ENCODE assay signal across 21 cellular contexts in the genomic region with DNA sequence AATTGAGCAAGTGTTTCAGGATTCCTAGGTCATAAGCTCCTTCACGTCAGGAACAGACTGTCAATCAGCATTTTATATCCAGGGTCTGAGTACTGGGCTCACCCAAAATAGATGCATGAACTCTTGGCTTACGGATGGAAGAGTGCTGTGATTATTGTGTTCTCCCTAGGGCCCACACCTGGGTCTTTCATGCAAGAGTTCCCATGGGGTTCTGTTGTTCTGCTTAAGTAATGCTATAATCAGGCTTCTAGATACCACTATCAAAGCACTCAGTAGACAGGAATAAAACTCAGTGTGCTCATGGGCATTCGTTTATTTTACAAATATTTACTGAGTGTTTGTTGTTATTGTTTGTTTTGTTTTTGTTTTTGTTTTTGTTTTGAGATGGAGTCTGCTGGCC. TPM values are rescaled to one million over a fixed set of nuclear protein-coding genes. Genes with fewer than 3 reads are reported as not detected.
"Had no signal": no experiment of that assay in that cellular context is flagged by ENCODE, and none has a peak within 500 bp of the region (broad histone marks: within the 10 kb centered on the region; RNA-seq: fewer than 3 reads in every experiment).

No MANE protein-coding gene starts in this region.

- H3K4me3 Mint-ChIP-seq: activated CD4-positive, alpha-beta memory T cell treated with anti-CD3 and anti-CD28 coated beads for 36 hours; activated CD4-positive, alpha-beta T cell treated with anti-CD3 and anti-CD28 coated beads, Interleukin-2, amount 10 ng/mL, durations not matched to agents 7 days and 5 days; activated naive CD8-positive, alpha-beta T cell treated with anti-CD3 and anti-CD28 coated beads, Interleukin-2, amount 50 U/mL, for 24 hours; activated T-cell treated with anti-CD3 and anti-CD28 coated beads, Interleukin-2, amount 50 U/mL, for 4 hours; central memory CD8-positive, alpha-beta T cell; T-helper 1 cell treated with Interleukin-12 subunit alpha and Interleukin-12 subunit beta and Interleukin-4 antibody, amounts not matched to agents 30 μg/mL and 1 μg/mL, for 36 hours had no signal

- DNase-seq: activated CD4-positive, alpha-beta memory T cell treated with anti-CD3 and anti-CD28 coated beads for 36 hours; activated CD4-positive, alpha-beta T cell treated with anti-CD3 and anti-CD28 coated beads, Interleukin-2, amount 10 ng/mL, durations not matched to agents 7 days and 5 days; activated CD4-positive, CD25-positive, alpha-beta regulatory T cell; activated CD8-positive, alpha-beta memory T cell treated with anti-CD3 and anti-CD28 coated beads for 24 hours; activated effector memory CD4-positive, alpha-beta T cell treated with anti-CD3 and anti-CD28 coated beads, Interleukin-2, amount 50 U/mL, for 16 hours; activated naive CD4-positive, alpha-beta T cell treated with Interleukin-2 at 50 U/mL for 16 hours; activated naive CD8-positive, alpha-beta T cell treated with anti-CD3 and anti-CD28 coated beads, Interleukin-2, amount 50 U/mL, for 24 hours; activated T-cell treated with anti-CD3 and anti-CD28 coated beads, Interleukin-2, amount 50 U/mL, for 4 hours; amniotic stem cell; body of pancreas; MM.1S; NCI-H1105; NCI-H1930; NCI-H345; NCI-H510A treated with DMSO at 0.1 percent for 48 hours; PC-9; SHP77 treated with DMSO at 0.1 percent for 48 hours had no signal

- ATAC-seq: activated naive CD4-positive, alpha-beta T cell treated with anti-CD3 and anti-CD28 coated beads, Interleukin-2, amount 50 U/mL, for 72 hours; activated naive CD8-positive, alpha-beta T cell treated with anti-CD3 and anti-CD28 coated beads, Interleukin-2, amount 50 U/mL, for 24 hours; activated T-cell treated with anti-CD3 and anti-CD28 coated beads, Interleukin-2, amount 50 U/mL, for 4 hours; body of pancreas had no signal

- H3K36me3 Mint-ChIP-seq: activated CD4-positive, alpha-beta memory T cell treated with anti-CD3 and anti-CD28 coated beads for 36 hours; activated naive CD4-positive, alpha-beta T cell treated with anti-CD3 and anti-CD28 coated beads, Interleukin-2, amount 50 U/mL, for 72 hours had no signal

- H3K27ac ChIP-seq: ascending aorta, body of pancreas, PC-9 had no signal

- H3K27me3 Mint-ChIP-seq: activated CD4-positive, alpha-beta memory T cell treated with anti-CD3 and anti-CD28 coated beads for 36 hours; activated CD4-positive, alpha-beta T cell treated with anti-CD3 and anti-CD28 coated beads, Interleukin-2, amount 10 ng/mL, durations not matched to agents 7 days and 5 days; activated naive CD8-positive, alpha-beta T cell treated with anti-CD3 and anti-CD28 coated beads, Interleukin-2, amount 50 U/mL, for 24 hours; central memory CD8-positive, alpha-beta T cell had no signal

- H3K4me3 ChIP-seq: ascending aorta, body of pancreas, PC-9 had no signal

- H3K27me3 ChIP-seq: ascending aorta, body of pancreas had no signal

- H2AFZ ChIP-seq: PC-9 had no signal

- H3K9me3 Mint-ChIP-seq: activated CD4-positive, alpha-beta memory T cell treated with anti-CD3 and anti-CD28 coated beads for 36 hours; activated CD4-positive, alpha-beta T cell treated with anti-CD3 and anti-CD28 coated beads, Interleukin-2, amount 10 ng/mL, durations not matched to agents 7 days and 5 days; activated naive CD4-positive, alpha-beta T cell treated with anti-CD3 and anti-CD28 coated beads, Interleukin-2, amount 50 U/mL, for 72 hours; activated naive CD8-positive, alpha-beta T cell treated with anti-CD3 and anti-CD28 coated beads, Interleukin-2, amount 50 U/mL, for 24 hours; activated T-cell treated with anti-CD3 and anti-CD28 coated beads, Interleukin-2, amount 50 U/mL, for 4 hours; central memory CD8-positive, alpha-beta T cell; T-helper 1 cell treated with Interleukin-12 subunit alpha and Interleukin-12 subunit beta and Interleukin-4 antibody, amounts not matched to agents 30 μg/mL and 1 μg/mL, for 36 hours had no signal

- H3K4me1 Mint-ChIP-seq: activated naive CD8-positive, alpha-beta T cell treated with anti-CD3 and anti-CD28 coated beads, Interleukin-2, amount 50 U/mL, for 24 hours had no signal

- H3K9me3 ChIP-seq: ascending aorta, body of pancreas had no signal

- H3K4me2 ChIP-seq: PC-9 had no signal

- H3K36me3 ChIP-seq: ascending aorta had no signal

- H3K27ac Mint-ChIP-seq: activated CD4-positive, alpha-beta memory T cell treated with anti-CD3 and anti-CD28 coated beads for 36 hours; activated CD4-positive, alpha-beta T cell treated with anti-CD3 and anti-CD28 coated beads, Interleukin-2, amount 10 ng/mL, durations not matched to agents 7 days and 5 days; activated naive CD4-positive, alpha-beta T cell treated with anti-CD3 and anti-CD28 coated beads, Interleukin-2, amount 50 U/mL, for 72 hours; activated naive CD8-positive, alpha-beta T cell treated with anti-CD3 and anti-CD28 coated beads, Interleukin-2, amount 50 U/mL, for 24 hours; T-helper 1 cell treated with Interleukin-12 subunit alpha and Interleukin-12 subunit beta and Interleukin-4 antibody, amounts not matched to agents 30 μg/mL and 1 μg/mL, for 36 hours had no signal

- H3K4me1 ChIP-seq: ascending aorta, body of pancreas had no signal

RNA-seq across cellular contexts. Expression of a gene that starts 46.4 kb away (rescaled TPM):
- total RNA-seq: ascending aorta had no signal
